Comparison of ENCODE assay signal across 8 cellular contexts in genomic region chr19:16041571-16042386, GRCh38. TPM values are rescaled to one million over a fixed set of nuclear protein-coding genes. Genes with fewer than 3 reads are reported as not detected.
DNase-seq lines count a peak whose midpoint lies in the region; ATAC-seq and TF ChIP-seq lines count a peak whose summit lies in the region.

No MANE protein-coding gene starts in this region.

- H3K4me1 Mint-ChIP-seq in CD8-positive, alpha-beta memory T cell: peaks cover 7 to 16% (median 14%) of the 10 kb centered on the region in 3 donors
- H3K4me1 Mint-ChIP-seq in activated T-helper 17 cell treated with anti-CD3 and anti-CD28 coated beads, Interleukin-2, amount 50 U/mL, for 72 hours: no peaks in the 10 kb centered on the region
- peaks cover 2% of the 10 kb centered on the region for H3K4me1 Mint-ChIP-seq in neural progenitor cell
- H3K4me1 Mint-ChIP-seq in stimulated activated naive CD8-positive, alpha-beta T cell treated with anti-CD3 and anti-CD28 coated beads, Interleukin-15, amount 100 ng/mL, for 72 hours: peaks cover 8% of the 10 kb centered on the region

- H2AFZ ChIP-seq in neural progenitor cell (replicated peaks): no peak overlapping the region

- no peaks in the 10 kb centered on the region for H3K36me3 Mint-ChIP-seq in CD8-positive, alpha-beta memory T cell
- no peaks in the 10 kb centered on the region for H3K36me3 Mint-ChIP-seq in activated T-helper 17 cell treated with anti-CD3 and anti-CD28 coated beads, Interleukin-2, amount 50 U/mL, for 72 hours (ENCODE audit: low read depth)
- H3K36me3 Mint-ChIP-seq in neural progenitor cell: no peaks in the 10 kb centered on the region

- no peaks in the 10 kb centered on the region for H3F3A ChIP-seq in neural progenitor cell (ENCODE audit: low read depth)

- no peaks in the 10 kb centered on the region for H3K9me3 ChIP-seq in CD8-positive, alpha-beta memory T cell (ENCODE audit: low read length)
- H3K9me3 ChIP-seq in HUES6 (ENCODE audit: control insufficient read depth, insufficient read depth, low read depth, low read length) (no peaks in the 10 kb centered on the region), neural progenitor cell (ENCODE audit: low read depth) (no peaks in the 10 kb centered on the region)

- H3K79me2 ChIP-seq in neural progenitor cell (ENCODE audit: low read depth): no peaks in the 10 kb centered on the region

- H3K9ac ChIP-seq in HUES6 (ENCODE audit: low read length): no peak overlapping the region
- no peak overlapping the region for H3K9ac ChIP-seq in neural progenitor cell

- TF ChIP-seq CTCF in neural progenitor cell (IDR thresholded peaks at IDR 0.05): peak; percentile 99

- H4K20me1 ChIP-seq in neural progenitor cell (ENCODE audit: low read depth): no peaks in the 10 kb centered on the region

- no peak overlapping the region for H3K4me3 ChIP-seq in CD8-positive, alpha-beta memory T cell (ENCODE audit: low read length)
- H3K4me3 ChIP-seq in HUES6 (ENCODE audit: low read depth, low read length) (0 out of 2 replicates have a peak overlapping the region, but pooled peaks have one; percentile 24), neural progenitor cell (no peak overlapping the region)

- ATAC-seq in activated T-helper 17 cell treated with anti-CD3 and anti-CD28 coated beads, Interleukin-2, amount 50 U/mL, for 72 hours (replicated peaks): peak; percentile 83
- ATAC-seq in stimulated activated naive CD8-positive, alpha-beta T cell treated with anti-CD3 and anti-CD28 coated beads, Interleukin-15, amount 100 ng/mL, for 72 hours: peak; percentile 59
- no peak for ATAC-seq in HG02884 (IDR thresholded peaks at IDR 0.05; ENCODE audit: unreplicated experiment)

- H3K36me3 ChIP-seq in CD8-positive, alpha-beta memory T cell (ENCODE audit: insufficient read depth, low read length): no peaks in the 10 kb centered on the region
- no peaks in the 10 kb centered on the region for H3K36me3 ChIP-seq in HUES6 (ENCODE audit: control insufficient read depth, insufficient read depth, low read length)
- no peaks in the 10 kb centered on the region for H3K36me3 ChIP-seq in neural progenitor cell

- H3K27me3 ChIP-seq in CD8-positive, alpha-beta memory T cell (ENCODE audit: insufficient read depth, low read length, poor library complexity, severe bottlenecking): no peaks in the 10 kb centered on the region
- H3K27me3 ChIP-seq in HUES6 (ENCODE audit: control insufficient read depth, insufficient read depth, low read length) (peaks cover 20% of the 10 kb centered on the region), neural progenitor cell (peaks cover 14% of the 10 kb centered on the region)

- no peaks in the 10 kb centered on the region for H3K27me3 Mint-ChIP-seq in CD8-positive, alpha-beta memory T cell
- H3K27me3 Mint-ChIP-seq in activated T-helper 17 cell treated with anti-CD3 and anti-CD28 coated beads, Interleukin-2, amount 50 U/mL, for 72 hours: peaks cover 8% of the 10 kb centered on the region
- peaks cover 19% of the 10 kb centered on the region for H3K27me3 Mint-ChIP-seq in neural progenitor cell (ENCODE audit: insufficient read depth, low read depth)
- H3K27me3 Mint-ChIP-seq in stimulated activated naive CD8-positive, alpha-beta T cell treated with anti-CD3 and anti-CD28 coated beads, Interleukin-15, amount 100 ng/mL, for 72 hours: peaks cover 8% of the 10 kb centered on the region

- H3K27ac ChIP-seq in CD8-positive, alpha-beta memory T cell (ENCODE audit: low read depth, low read length): no peak overlapping the region
- H3K27ac ChIP-seq in HUES6 (ENCODE audit: low read depth, low read length) (no peak overlapping the region), neural progenitor cell (no peak overlapping the region)

- POLR2A ChIA-PET in CD8-positive, alpha-beta memory T cell (lab: Charles Lee): interaction anchor here (1.5 kb wide), 1 partner anchor 29 kb away, joined by 3 read pairs; no protein-coding TSS in a partner anchor

- H3K4me2 ChIP-seq in neural progenitor cell: peak overlapping the region; percentile 56

- peak overlapping the region in 4 of 7 donors; percentile 31 to 50 (median 46) for H3K4me3 Mint-ChIP-seq in CD8-positive, alpha-beta memory T cell
- peak overlapping the region; percentile 41 for H3K4me3 Mint-ChIP-seq in activated T-helper 17 cell treated with anti-CD3 and anti-CD28 coated beads, Interleukin-2, amount 50 U/mL, for 72 hours
- H3K4me3 Mint-ChIP-seq in neural progenitor cell: no peak overlapping the region
- H3K4me3 Mint-ChIP-seq in stimulated activated naive CD8-positive, alpha-beta T cell treated with anti-CD3 and anti-CD28 coated beads, Interleukin-15, amount 100 ng/mL, for 72 hours: peak overlapping the region; percentile 51 to 63

- DNase-seq in CD8-positive, alpha-beta memory T cell: peak; percentile 58 to 80 (median 67)
- DNase-seq in RPMI8226: peak; percentile 75
- peak; percentile 47 for DNase-seq in fibroblast of the conjunctiva (ENCODE audit: low read depth)
- peak; percentile 86 for DNase-seq in neural progenitor cell (ENCODE audit: low spot score)
- peak; percentile 66 to 73 for DNase-seq in stimulated activated naive CD8-positive, alpha-beta T cell treated with anti-CD3 and anti-CD28 coated beads, Interleukin-15, amount 100 ng/mL, for 72 hours

- CTCF ChIA-PET in CD8-positive, alpha-beta memory T cell (lab: Charles Lee): interaction anchor here (0.6 to 3.3 kb wide), 24 partner anchors 9 to 412 kb away, joined by 3 to 26 read pairs (median 4); partner anchors contain the start of genes AP1M1, FAM32A and HSH2D

- peaks cover 9% of the 10 kb centered on the region for H3K4me1 ChIP-seq in CD8-positive, alpha-beta memory T cell (ENCODE audit: insufficient read depth, low read length)
- H3K4me1 ChIP-seq in HUES6 (ENCODE audit: control insufficient read depth, insufficient read depth, low read length): peaks cover 4% of the 10 kb centered on the region; the same call in 1 of the 2 replicates
- H3K4me1 ChIP-seq in neural progenitor cell: no peaks in the 10 kb centered on the region

- no peak overlapping the region for H3K27ac Mint-ChIP-seq in CD8-positive, alpha-beta memory T cell
- H3K27ac Mint-ChIP-seq in activated T-helper 17 cell treated with anti-CD3 and anti-CD28 coated beads, Interleukin-2, amount 50 U/mL, for 72 hours: no peak overlapping the region
- no peak overlapping the region for H3K27ac Mint-ChIP-seq in neural progenitor cell
- no peak overlapping the region for H3K27ac Mint-ChIP-seq in stimulated activated naive CD8-positive, alpha-beta T cell treated with anti-CD3 and anti-CD28 coated beads, Interleukin-15, amount 100 ng/mL, for 72 hours

- no peaks in the 10 kb centered on the region for H3K9me3 Mint-ChIP-seq in CD8-positive, alpha-beta memory T cell
- H3K9me3 Mint-ChIP-seq in activated T-helper 17 cell treated with anti-CD3 and anti-CD28 coated beads, Interleukin-2, amount 50 U/mL, for 72 hours: no peaks in the 10 kb centered on the region
- no peaks in the 10 kb centered on the region for H3K9me3 Mint-ChIP-seq in neural progenitor cell
- no peaks in the 10 kb centered on the region for H3K9me3 Mint-ChIP-seq in stimulated activated naive CD8-positive, alpha-beta T cell treated with anti-CD3 and anti-CD28 coated beads, Interleukin-15, amount 100 ng/mL, for 72 hours

RNA-seq across cellular contexts. Expression of gene TPM4, which starts 34.5 kb away (rescaled TPM):
- 100 to 1,000 TPM; 259 to 270 TPM for total RNA-seq in CD8-positive, alpha-beta memory T cell
- 127 TPM for polyA plus RNA-seq in CD8-positive, alpha-beta memory T cell
- total RNA-seq in activated T-helper 17 cell treated with anti-CD3 and anti-CD28 coated beads, Interleukin-2, amount 50 U/mL, for 72 hours: 100 to 1,000 TPM; 474 to 660 TPM
- 446 and 535 TPM in 2 replicates for total RNA-seq in neural progenitor cell (ENCODE audit: low replicate concordance)
